In genomic region chr9:129483467-129484324, GRCh38 we compare ENCODE assay signal across 8 cellular contexts.
DNase-seq lines count a peak whose midpoint lies in the region; ATAC-seq and TF ChIP-seq lines count a peak whose summit lies in the region.

No MANE protein-coding gene starts in this region.

- no peaks in the 10 kb centered on the region for H3K9me3 Mint-ChIP-seq in activated naive CD8-positive, alpha-beta T cell treated with anti-CD3 and anti-CD28 coated beads, Interleukin-2, amount 10 ng/mL, durations not matched to agents 7 days and 5 days
- peaks cover 14% of the 10 kb centered on the region for H3K9me3 Mint-ChIP-seq in glutamatergic neuron (ENCODE audit: unreplicated experiment)

- POLR2A ChIA-PET in activated naive CD8-positive, alpha-beta T cell treated with anti-CD3 and anti-CD28 coated beads, Interleukin-2, amount 10 ng/mL, durations not matched to agents 7 days and 5 days (lab: Charles Lee): interaction anchor here (0.7 to 2.5 kb wide), 9 partner anchors 9 to 100 kb away, joined by 3 to 14 read pairs (median 4); no protein-coding TSS in a partner anchor

- H3K27ac Mint-ChIP-seq in activated naive CD8-positive, alpha-beta T cell treated with anti-CD3 and anti-CD28 coated beads, Interleukin-2, amount 10 ng/mL, durations not matched to agents 7 days and 5 days: no peak overlapping the region
- no peak overlapping the region for H3K27ac Mint-ChIP-seq in glutamatergic neuron (ENCODE audit: unreplicated experiment)

- DNase-seq in DMS79 treated with DMSO at 0.1 percent for 48 hours (lab: John Stamatoyannopoulos, UW): peak; percentile 93
- peak; percentile 52 for DNase-seq in NCI-H1694 (lab: John Stamatoyannopoulos, UW)
- DNase-seq in activated naive CD8-positive, alpha-beta T cell treated with anti-CD3 and anti-CD28 coated beads, Interleukin-2, amount 10 ng/mL, durations not matched to agents 7 days and 5 days: no peak
- DNase-seq in glutamatergic neuron: no peak
- peak; percentile 53 for DNase-seq in occipital lobe (lab: John Stamatoyannopoulos, UW)
- DNase-seq in effector CD4-positive, alpha-beta T cell: no peak
- no peak for DNase-seq in NCI-H526 treated with DMSO at 0.1 percent for 48 hours (lab: John Stamatoyannopoulos, UW)

- peaks cover 12% of the 10 kb centered on the region for H3K27me3 Mint-ChIP-seq in activated naive CD8-positive, alpha-beta T cell treated with anti-CD3 and anti-CD28 coated beads, Interleukin-2, amount 10 ng/mL, durations not matched to agents 7 days and 5 days
- H3K27me3 Mint-ChIP-seq in glutamatergic neuron (ENCODE audit: unreplicated experiment): peaks cover 7% of the 10 kb centered on the region

- H3K4me1 Mint-ChIP-seq in activated naive CD8-positive, alpha-beta T cell treated with anti-CD3 and anti-CD28 coated beads, Interleukin-2, amount 10 ng/mL, durations not matched to agents 7 days and 5 days: peaks cover 20% of the 10 kb centered on the region
- H3K4me1 Mint-ChIP-seq in glutamatergic neuron (ENCODE audit: low read depth, unreplicated experiment): peaks cover 47% of the 10 kb centered on the region

- peak overlapping the region; percentile 68 for H3K4me3 Mint-ChIP-seq in activated naive CD8-positive, alpha-beta T cell treated with anti-CD3 and anti-CD28 coated beads, Interleukin-2, amount 10 ng/mL, durations not matched to agents 7 days and 5 days
- peak overlapping the region; percentile 46 for H3K4me3 Mint-ChIP-seq in glutamatergic neuron (ENCODE audit: unreplicated experiment)

- no peaks in the 10 kb centered on the region for H3K36me3 Mint-ChIP-seq in activated naive CD8-positive, alpha-beta T cell treated with anti-CD3 and anti-CD28 coated beads, Interleukin-2, amount 10 ng/mL, durations not matched to agents 7 days and 5 days
- no peaks in the 10 kb centered on the region for H3K36me3 Mint-ChIP-seq in glutamatergic neuron (ENCODE audit: unreplicated experiment)

- TF ChIP-seq CTCF in glutamatergic neuron (IDR thresholded peaks at IDR 0.05; ENCODE audit: partially characterized antibody, unreplicated experiment): no peak

- ATAC-seq in activated naive CD8-positive, alpha-beta T cell treated with anti-CD3 and anti-CD28 coated beads, Interleukin-2, amount 10 ng/mL, durations not matched to agents 7 days and 5 days (ENCODE audit: low read depth): no peak
- no peak for ATAC-seq in GM19455 (IDR thresholded peaks at IDR 0.05; ENCODE audit: unreplicated experiment)

Comparison
In these comparisons a context has a peak if more than half of its experiments do, and no peak if none do; other contexts are left out.
1. DNase-seq: peak in DMS79 treated with DMSO at 0.1 percent for 48 hours (single experiment), NCI-H1694 (single experiment) and occipital lobe (single experiment); none in activated naive CD8-positive, alpha-beta T cell treated with anti-CD3 and anti-CD28 coated beads, Interleukin-2, amount 10 ng/mL, durations not matched to agents 7 days and 5 days (single experiment), glutamatergic neuron (single experiment), effector CD4-positive, alpha-beta T cell (single experiment) and NCI-H526 treated with DMSO at 0.1 percent for 48 hours (single experiment).